ENCODE assay signal across 1 cellular context in the genomic region with DNA sequence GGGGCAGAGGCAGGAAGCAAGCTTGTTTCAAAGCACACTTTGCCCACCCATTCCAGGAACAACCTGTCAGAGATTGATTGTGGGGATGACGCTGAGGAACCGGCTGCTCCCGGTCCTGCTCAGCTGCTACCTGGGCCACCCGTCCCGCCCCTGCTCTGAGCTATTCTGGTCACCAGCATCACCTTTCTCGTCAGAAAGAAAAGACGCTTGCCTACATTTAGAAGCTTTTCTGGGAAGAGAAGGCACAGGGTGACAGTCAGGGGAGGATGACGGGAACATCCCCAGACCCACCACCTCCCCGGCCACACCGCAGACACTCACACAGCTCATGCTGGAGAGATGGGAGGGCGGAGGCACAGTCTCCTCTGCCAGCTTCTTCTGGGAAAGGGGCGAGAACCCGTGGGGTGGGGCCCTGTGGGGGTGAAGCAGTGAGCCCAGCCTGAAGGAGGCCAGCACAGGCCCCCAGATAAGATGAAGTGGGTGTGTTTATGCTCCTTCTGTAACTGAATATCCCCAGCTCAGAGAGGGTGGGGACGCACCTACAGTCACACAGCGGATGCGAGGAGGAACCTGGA.
TF ChIP-seq lines count a peak whose summit lies in the region.

No MANE protein-coding gene starts in this region.

TF ChIP-seq in HepG2, 621 proteins besides CTCF, POLR2A, EP300 and RAD21:
- TF ChIP-seq, protein P1, sequence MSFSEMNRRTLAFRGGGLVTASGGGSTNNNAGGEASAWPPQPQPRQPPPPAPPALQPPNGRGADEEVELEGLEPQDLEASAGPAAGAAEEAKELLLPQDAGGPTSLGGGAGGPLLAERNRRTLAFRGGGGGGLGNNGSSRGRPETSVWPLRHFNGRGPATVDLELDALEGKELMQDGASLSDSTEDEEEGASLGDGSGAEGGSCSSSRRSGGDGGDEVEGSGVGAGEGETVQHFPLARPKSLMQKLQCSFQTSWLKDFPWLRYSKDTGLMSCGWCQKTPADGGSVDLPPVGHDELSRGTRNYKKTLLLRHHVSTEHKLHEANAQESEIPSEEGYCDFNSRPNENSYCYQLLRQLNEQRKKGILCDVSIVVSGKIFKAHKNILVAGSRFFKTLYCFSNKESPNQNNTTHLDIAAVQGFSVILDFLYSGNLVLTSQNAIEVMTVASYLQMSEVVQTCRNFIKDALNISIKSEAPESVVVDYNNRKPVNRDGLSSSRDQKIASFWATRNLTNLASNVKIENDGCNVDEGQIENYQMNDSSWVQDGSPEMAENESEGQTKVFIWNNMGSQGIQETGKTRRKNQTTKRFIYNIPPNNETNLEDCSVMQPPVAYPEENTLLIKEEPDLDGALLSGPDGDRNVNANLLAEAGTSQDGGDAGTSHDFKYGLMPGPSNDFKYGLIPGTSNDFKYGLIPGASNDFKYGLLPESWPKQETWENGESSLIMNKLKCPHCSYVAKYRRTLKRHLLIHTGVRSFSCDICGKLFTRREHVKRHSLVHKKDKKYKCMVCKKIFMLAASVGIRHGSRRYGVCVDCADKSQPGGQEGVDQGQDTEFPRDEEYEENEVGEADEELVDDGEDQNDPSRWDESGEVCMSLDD (CRISPR knock-in tag; IDR thresholded peaks at IDR 0.05; ENCODE audit: borderline replicate concordance), result no peak
- TF ChIP-seq, protein P2, sequence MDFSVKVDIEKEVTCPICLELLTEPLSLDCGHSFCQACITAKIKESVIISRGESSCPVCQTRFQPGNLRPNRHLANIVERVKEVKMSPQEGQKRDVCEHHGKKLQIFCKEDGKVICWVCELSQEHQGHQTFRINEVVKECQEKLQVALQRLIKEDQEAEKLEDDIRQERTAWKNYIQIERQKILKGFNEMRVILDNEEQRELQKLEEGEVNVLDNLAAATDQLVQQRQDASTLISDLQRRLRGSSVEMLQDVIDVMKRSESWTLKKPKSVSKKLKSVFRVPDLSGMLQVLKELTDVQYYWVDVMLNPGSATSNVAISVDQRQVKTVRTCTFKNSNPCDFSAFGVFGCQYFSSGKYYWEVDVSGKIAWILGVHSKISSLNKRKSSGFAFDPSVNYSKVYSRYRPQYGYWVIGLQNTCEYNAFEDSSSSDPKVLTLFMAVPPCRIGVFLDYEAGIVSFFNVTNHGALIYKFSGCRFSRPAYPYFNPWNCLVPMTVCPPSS (IDR thresholded peaks at IDR 0.05), result no peak
- peak; percentile 14; the same call in 1 of the 2 replicates for TF ChIP-seq ZNF768 (CRISPR knock-in tag; IDR thresholded peaks at IDR 0.05)
